ENCODE assay signal across 16 cellular contexts in genomic region chrX:150990910-150991309, GRCh38. TPM values are rescaled to one million over a fixed set of nuclear protein-coding genes. Genes with fewer than 3 reads are reported as not detected.
DNase-seq lines count a peak whose midpoint lies in the region; ATAC-seq and TF ChIP-seq lines count a peak whose summit lies in the region.
"Had no signal": no experiment of that assay in that cellular context is flagged by ENCODE, and none has a peak within 500 bp of the region (broad histone marks: within the 10 kb centered on the region; RNA-seq: fewer than 3 reads in every experiment).

No MANE protein-coding gene starts in this region.

- H3K9me3 ChIP-seq in RWPE2 (ENCODE audit: severe bottlenecking) (no peaks in the 10 kb centered on the region), mucosa of descending colon (no peaks in the 10 kb centered on the region), A673 (ENCODE audit: low read depth, low read length, poor library complexity, severe bottlenecking) (no peaks in the 10 kb centered on the region)
- H3K9me3 ChIP-seq: SJCRH30 had no signal

- intact Hi-C loops in mucosa of descending colon (cut with DNase I, micrococcal nuclease) (no loop called here), A673 (cut with micrococcal nuclease; ENCODE audit: unreplicated experiment) (no loop called here)

- H3K36me3 ChIP-seq in RWPE2 (ENCODE audit: low read depth) (peaks cover 21% of the 10 kb centered on the region), mucosa of descending colon (ENCODE audit: low read depth) (no peaks in the 10 kb centered on the region), A673 (ENCODE audit: insufficient read depth, low read length, poor library complexity, severe bottlenecking) (peaks cover 19% of the 10 kb centered on the region)

- H3K27ac ChIP-seq in RWPE2 (ENCODE audit: poor library complexity, severe bottlenecking) (no peak overlapping the region), A673 (ENCODE audit: low read depth, low read length, poor library complexity, severe bottlenecking) (no peak overlapping the region)
- H3K27ac ChIP-seq: SJCRH30 had no signal

- no peak for TF ChIP-seq CTCF in RWPE2 (IDR thresholded peaks at IDR 0.05; ENCODE audit: poor library complexity, severe bottlenecking)
- TF ChIP-seq CTCF in mucosa of descending colon (IDR thresholded peaks at IDR 0.05), result no peak
- TF ChIP-seq CTCF in A673 (conservative IDR thresholded peaks at IDR 0.05; ENCODE audit: low read depth, low read length), result no peak

- DNase-seq in NCI-H510A treated with DMSO at 0.1 percent for 48 hours (lab: John Stamatoyannopoulos, UW) (peak; percentile 73), NCI-H510A (lab: John Stamatoyannopoulos, UW) (no peak), ELF-1 (ENCODE audit: low read depth, low spot score) (peak; percentile 73), RWPE2 (ENCODE audit: low spot score) (no peak), myocyte (ENCODE audit: low read depth) (peak; percentile 1), mucosa of descending colon (no peak), A673 (ENCODE audit: low spot score) (no peak), SW 1271 (lab: John Stamatoyannopoulos, UW) (no peak)
- DNase-seq: CD4-positive, CD25-positive, alpha-beta regulatory T cell; EL; NCI-H1048; NCI-H2107; NCI-H446; NCI-H774; SJCRH30 had no signal

- no TSS peak for BruUV-seq in A673 (replicated peaks; lab: Mats Ljungman, UMichigan)

- H3K27me3 ChIP-seq in RWPE2 (ENCODE audit: insufficient read depth, poor library complexity, severe bottlenecking) (no peaks in the 10 kb centered on the region), A673 (replicated peaks; ENCODE audit: insufficient read depth, low read depth, low read length, poor library complexity) (no peaks in the 10 kb centered on the region)
- H3K27me3 ChIP-seq: SJCRH30 had no signal

- CTCF ChIA-PET in A673 (lab: Charles Lee), result no interaction called here

- H3K4me3 ChIP-seq in RWPE2 (ENCODE audit: severe bottlenecking) (no peak overlapping the region), mucosa of descending colon (no peak overlapping the region), A673 (ENCODE audit: low read depth, low read length, poor library complexity, severe bottlenecking) (no peak overlapping the region)
- H3K4me3 ChIP-seq: SJCRH30 had no signal

- ATAC-seq in RWPE2 (ENCODE audit: low read depth) (peak; percentile 44; the same call in 2 of the 3 replicates), mucosa of descending colon (no peak)
- ATAC-seq: HCT116 had no signal

- no peaks in the 10 kb centered on the region for H3K4me1 ChIP-seq in RWPE2 (ENCODE audit: insufficient read depth, poor library complexity, severe bottlenecking)
- no peaks in the 10 kb centered on the region for H3K4me1 ChIP-seq in mucosa of descending colon (ENCODE audit: low read depth)
- H3K4me1 ChIP-seq in A673 (ENCODE audit: insufficient read depth, low read length, poor library complexity, severe bottlenecking), result no peaks in the 10 kb centered on the region
- H3K4me1 ChIP-seq: SJCRH30 had no signal

- POLR2A ChIA-PET in A673 (lab: Charles Lee; ENCODE audit: low non-redundant PET), result no interaction called here

RNA-seq across cellular contexts. Expression of gene HMGB3, which starts 7.8 kb away (rescaled TPM):
- total RNA-seq in myocyte (14.3 and 16.0 TPM in 2 replicates), mucosa of descending colon (10 to 100 TPM in 2 of 3 donors, 1 to 10 TPM in 1; 9.8 to 51.2 (median 29.1) TPM), A673 (2021) (173 and 193 TPM in 2 replicates)
- polyA plus RNA-seq in myocyte (2012), result 14.5 TPM

Comparison
In these comparisons a context has a peak if more than half of its experiments do, and no peak if none do; other contexts are left out.
1. DNase-seq: peak in NCI-H510A treated with DMSO at 0.1 percent for 48 hours (single experiment), ELF-1 (single experiment) and myocyte (single experiment); none in NCI-H510A (single experiment), RWPE2 (single experiment), mucosa of descending colon (0 of 3), A673 (single experiment) and SW 1271 (0 of 2).